8 cellular contexts compared by ENCODE assay signal in the genomic region with DNA sequence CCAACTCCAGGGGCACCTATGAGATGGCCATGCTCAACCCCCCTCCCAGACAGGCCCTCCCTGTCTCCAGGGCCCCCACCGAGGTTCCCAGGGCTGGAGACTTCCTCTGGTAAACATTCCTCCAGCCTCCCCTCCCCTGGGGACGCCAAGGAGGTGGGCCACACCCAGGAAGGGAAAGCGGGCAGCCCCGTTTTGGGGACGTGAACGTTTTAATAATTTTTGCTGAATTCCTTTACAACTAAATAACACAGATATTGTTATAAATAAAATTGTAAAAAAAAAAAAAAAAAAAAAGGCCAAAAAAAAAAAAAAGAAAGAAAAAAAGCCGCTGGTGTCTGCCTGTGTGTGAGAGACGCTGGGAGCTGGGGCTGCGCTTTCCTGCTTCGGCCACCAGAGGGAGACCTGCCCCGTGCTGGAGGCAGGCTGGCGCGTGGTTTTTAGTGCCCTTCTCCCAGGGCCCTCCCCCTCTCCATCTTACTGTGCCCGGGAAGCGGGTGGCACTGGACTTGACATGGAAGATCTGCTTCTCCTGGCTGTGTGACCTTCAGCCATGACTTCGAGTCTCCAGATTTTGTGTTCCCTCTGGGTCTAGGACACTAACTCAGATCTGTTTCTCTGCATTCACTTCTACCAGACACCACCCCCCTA. TPM values are rescaled to one million over a fixed set of nuclear protein-coding genes. Genes with fewer than 3 reads are reported as not detected.
DNase-seq lines count a peak whose midpoint lies in the region; FAIRE-seq and TF ChIP-seq lines count a peak whose summit lies in the region.

No MANE protein-coding gene starts in this region.

- H3K4me3 Mint-ChIP-seq in neural crest cell: peak overlapping the region; percentile 42

- H3K79me2 ChIP-seq in fibroblast of lung (ENCODE audit: control insufficient read depth, insufficient read depth, low read length): no peaks in the 10 kb centered on the region

- no peaks in the 10 kb centered on the region for H3K36me3 Mint-ChIP-seq in neural crest cell (ENCODE audit: low read depth)

- no peaks in the 10 kb centered on the region for H3K9me3 Mint-ChIP-seq in neural crest cell

- FAIRE-seq in GM12892 (lab: Jason Lieb, UNC): peak; percentile 91

- peak; percentile 100 for TF ChIP-seq CTCF in 22Rv1 (IDR thresholded peaks at IDR 0.05)
- peak; percentile 93 for TF ChIP-seq CTCF in RWPE1 (conservative IDR thresholded peaks at IDR 0.05; ENCODE audit: low read depth)
- peak; percentile 90 to 92 for TF ChIP-seq CTCF in fibroblast of lung (conservative IDR thresholded peaks at IDR 0.05 in 1 of 2, IDR thresholded peaks at IDR 0.05 in 1 of 2; ENCODE audit: low read depth in 1 of 2, low read length in 2 of 2)
- peak; percentile 93 for TF ChIP-seq CTCF in neural crest cell (conservative IDR thresholded peaks at IDR 0.05)

- H3K4me1 ChIP-seq in fibroblast of lung (ENCODE audit: control insufficient read depth, extremely low read depth, insufficient read depth, low read length): peaks cover 6% of the 10 kb centered on the region

- peaks cover 28% of the 10 kb centered on the region for H3K4me1 Mint-ChIP-seq in neural crest cell

- peaks cover 49% of the 10 kb centered on the region for H3K27me3 Mint-ChIP-seq in neural crest cell (ENCODE audit: low read depth)

- no peak overlapping the region for H2AFZ ChIP-seq in fibroblast of lung (ENCODE audit: low read length)

- H3K36me3 ChIP-seq in fibroblast of lung (ENCODE audit: control insufficient read depth, insufficient read depth, low read length): peaks cover 43% of the 10 kb centered on the region

- peak; percentile 95 for DNase-seq in GM12892 (ENCODE audit: insufficient read length)
- DNase-seq in LoVo (ENCODE audit: low spot score): peak; percentile 91
- DNase-seq in RWPE1 (ENCODE audit: low spot score): peak; percentile 84
- peak; percentile 63 to 74 for DNase-seq in activated T-helper 1 cell treated with anti-CD3 and anti-CD28 coated beads, Interleukin-2, amount 50 U/mL, for 16 hours (ENCODE audit: low read depth in 1 of 2, low spot score in 1 of 2)
- peak; percentile 68 to 86 for DNase-seq in fibroblast of lung (ENCODE audit: low read depth in 2 of 2)
- peak; percentile 87 for DNase-seq in neural crest cell (ENCODE audit: low read depth, low spot score)
- DNase-seq in substantia nigra (lab: John Stamatoyannopoulos, UW): peak in 48 of 49 donors; percentile 10 to 90 (median 74)

- POLR2A ChIA-PET in RWPE1 (lab: Yijun Ruan, JAX; ENCODE audit: low non-redundant PET): no interaction called here

- CTCF ChIA-PET in RWPE1 (lab: Yijun Ruan, JAX): interaction anchor here (0.5 to 7.0 kb wide), 14 partner anchors 12 to 314 kb away, joined by 3 to 147 read pairs (median 6); partner anchors contain the start of gene SHMT2

- H3K9me3 ChIP-seq in fibroblast of lung (ENCODE audit: control insufficient read depth, insufficient read depth, low read depth, low read length): no peaks in the 10 kb centered on the region

- peaks cover 20% of the 10 kb centered on the region for H3K27me3 ChIP-seq in fibroblast of lung (ENCODE audit: control insufficient read depth, insufficient read depth, low read length)

- no peak overlapping the region for H3K4me2 ChIP-seq in fibroblast of lung (ENCODE audit: extremely low read depth, insufficient read depth, low read length)

- H3K27ac ChIP-seq in 22Rv1 (peak overlapping the region; percentile 62), RWPE1 (peak overlapping the region; percentile 49), fibroblast of lung (ENCODE audit: insufficient read depth, low read length) (no peak overlapping the region), substantia nigra (ENCODE audit: low read depth, low read length, poor library complexity, severe bottlenecking) (no peak overlapping the region)

- no peak for TF ChIP-seq POLR2A in GM12892 (IDR thresholded peaks at IDR 0.05; ENCODE audit: low read depth, low read length)

- no peak overlapping the region for H3K4me3 ChIP-seq in fibroblast of lung (replicated peaks in 1 of 4; ENCODE audit: control extremely low read depth in 1 of 4, insufficient read depth in 1 of 4, low read depth in 3 of 4, low read length in 4 of 4)

- no peak overlapping the region for H3K9ac ChIP-seq in fibroblast of lung (ENCODE audit: insufficient read depth, low read length)

- H4K20me1 ChIP-seq in fibroblast of lung (ENCODE audit: control insufficient read depth, extremely low read depth, insufficient read depth, low read length): no peaks in the 10 kb centered on the region

- no peak overlapping the region for H3K27ac Mint-ChIP-seq in neural crest cell (ENCODE audit: unreplicated experiment)

RNA-seq across cellular contexts. Expression of gene NXPH4, which starts 3.4 kb away (rescaled TPM):
- not detected for polyA plus RNA-seq in GM12892 (2012; ENCODE audit: missing spikeins)
- total RNA-seq in fibroblast of lung (0.50 and 1.0 TPM in 2 replicates), neural crest cell (0.71 and 0.91 TPM in 2 replicates)
- 0.30 and 1.9 TPM in 2 replicates for polyA plus RNA-seq in fibroblast of lung
- polyA plus RNA-seq in fibroblast of lung (2012): 1.6 and 10.2 TPM in 2 replicates
- 1.0 and 12.0 TPM in 2 replicates for polyA minus RNA-seq in fibroblast of lung (ENCODE audit: low replicate concordance)

RNA-seq across cellular contexts. Expression of gene SHMT2, which starts 16.3 kb away (rescaled TPM):
- 151 TPM for polyA plus RNA-seq in GM12892 (2012; ENCODE audit: missing spikeins)
- total RNA-seq in fibroblast of lung (358 and 380 TPM in 2 replicates), neural crest cell (225 and 230 TPM in 2 replicates)
- polyA plus RNA-seq in fibroblast of lung: 139 and 154 TPM in 2 replicates
- polyA plus RNA-seq in fibroblast of lung (2012): 144 and 150 TPM in 2 replicates
- 360 and 376 TPM in 2 replicates for polyA minus RNA-seq in fibroblast of lung (ENCODE audit: low replicate concordance)

RNA-seq across cellular contexts. Expression of gene STAC3, which starts 37.8 kb away (rescaled TPM):
- 4.4 TPM for polyA plus RNA-seq in GM12892 (2012; ENCODE audit: missing spikeins)
- total RNA-seq in fibroblast of lung (0.26 and 0.33 TPM in 2 replicates), neural crest cell (3.8 and 4.1 TPM in 2 replicates)
- polyA plus RNA-seq in fibroblast of lung: 0.18 and 0.33 TPM in 2 replicates
- 0.38 and 0.51 TPM in 2 replicates for polyA plus RNA-seq in fibroblast of lung (2012)
- polyA minus RNA-seq in fibroblast of lung (ENCODE audit: low replicate concordance): 1.4 TPM in 1 of 2 replicates, not detected in the other

Comparison
In these comparisons a context has a peak if more than half of its experiments do, and no peak if none do; other contexts are left out.
1. H3K27ac ChIP-seq: peak in 22Rv1 (single experiment) and RWPE1 (single experiment); none in fibroblast of lung (single experiment) and substantia nigra (single experiment).
2. Peak in every context shown above with its lines, with median percentiles within 50 percentile points of each other: CTCF ChIP-seq and DNase-seq.